20 cellular contexts compared by ENCODE assay signal in the genomic region with DNA sequence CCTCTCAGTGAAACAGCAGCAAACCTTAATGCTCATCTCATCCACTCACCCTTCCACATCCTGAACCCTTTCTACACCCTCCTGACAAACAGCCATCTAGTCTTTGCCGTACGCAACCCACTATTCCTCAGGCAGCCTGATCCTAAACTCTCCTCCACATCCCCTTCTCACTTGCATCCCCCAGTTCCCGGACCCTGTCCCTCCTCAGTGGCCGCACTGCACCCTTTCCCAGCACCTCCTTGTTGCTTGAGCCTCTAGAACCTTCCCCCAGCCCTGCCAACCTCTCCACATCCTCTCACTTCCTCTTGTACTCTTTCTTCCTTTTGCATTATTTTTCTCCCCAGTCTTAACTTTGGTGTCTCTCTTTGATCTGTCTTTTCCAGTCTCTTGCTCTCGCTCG. TPM values are rescaled to one million over a fixed set of nuclear protein-coding genes. Genes with fewer than 3 reads are reported as not detected.
DNase-seq lines count a peak whose midpoint lies in the region; ATAC-seq and TF ChIP-seq lines count a peak whose summit lies in the region.
"Had no signal": no experiment of that assay in that cellular context is flagged by ENCODE, and none has a peak within 500 bp of the region (broad histone marks: within the 10 kb centered on the region; RNA-seq: fewer than 3 reads in every experiment).

No MANE protein-coding gene starts in this region.

- H3K4me3 ChIP-seq in OCI-LY3 (ENCODE audit: low read length) = no peak overlapping the region; the same call in 1 of the 2 replicates
- no peak overlapping the region for H3K4me3 ChIP-seq in iPS-18a (ENCODE audit: low read length)
- H3K4me3 ChIP-seq: spleen had no signal

- no peaks in the 10 kb centered on the region for H3K9me3 ChIP-seq in OCI-LY3 (ENCODE audit: insufficient read depth, low read length)
- H3K9me3 ChIP-seq in iPS-18a (ENCODE audit: control insufficient read depth, low read depth, low read length) = no peaks in the 10 kb centered on the region
- H3K9me3 ChIP-seq: spleen had no signal

- no peak for DNase-seq in activated CD8-positive, alpha-beta T cell treated with anti-CD3 and anti-CD28 coated beads, Interleukin-2, amount 10 ng/mL, durations not matched to agents 7 days and 5 days
- no peak for DNase-seq in activated CD8-positive, alpha-beta T cell treated with anti-CD3 and anti-CD28 coated beads for 36 hours
- DNase-seq in type B pancreatic cell (ENCODE audit: extremely low spot score, unreplicated experiment) (no peak), NCI-H146 treated with DMSO at 0.1 percent for 48 hours (lab: John Stamatoyannopoulos, UW; ENCODE audit: unreplicated experiment) (no peak), OCI-M1 (lab: John Stamatoyannopoulos, UW) (no peak), glomerular visceral epithelial cell (ENCODE audit: extremely low spot score) (no peak)
- DNase-seq: activated CD4-positive, alpha-beta memory T cell treated with anti-CD3 and anti-CD28 coated beads, Interleukin-2, amount 10 ng/mL, durations not matched to agents 7 days and 5 days; activated naive CD4-positive, alpha-beta T cell treated with anti-CD3 and anti-CD28 coated beads, Interleukin-2, amount 50 U/mL, for 16 hours; activated T-cell treated with anti-CD3 and anti-CD28 coated beads, Interleukin-2, amount 50 U/mL, for 1 hour; NCI-H146; NCI-H69; occipital lobe; spleen; stimulated activated CD4-positive, alpha-beta T cell treated with anti-CD3 and anti-CD28 coated beads, Interleukin-4, amount 100 ng/mL, for 24 hours; trophoblast cell had no signal

- H3K4me1 ChIP-seq in OCI-LY3 (ENCODE audit: low read length) (peaks cover 50% of the 10 kb centered on the region), iPS-18a (ENCODE audit: control insufficient read depth, low read depth, low read length) (peaks cover 15% of the 10 kb centered on the region)

- peak overlapping the region; percentile 34 for H3K27ac Mint-ChIP-seq in activated CD8-positive, alpha-beta T cell treated with anti-CD3 and anti-CD28 coated beads, Interleukin-2, amount 10 ng/mL, durations not matched to agents 7 days and 5 days
- H3K27ac Mint-ChIP-seq in activated CD8-positive, alpha-beta T cell treated with anti-CD3 and anti-CD28 coated beads for 36 hours = no peak overlapping the region
- H3K27ac Mint-ChIP-seq in type B pancreatic cell = peak overlapping the region; percentile 7
- H3K27ac Mint-ChIP-seq: activated CD4-positive, alpha-beta memory T cell treated with anti-CD3 and anti-CD28 coated beads, Interleukin-2, amount 10 ng/mL, durations not matched to agents 7 days and 5 days; B cell had no signal

- no peaks in the 10 kb centered on the region for H4K20me1 ChIP-seq in OCI-LY3 (ENCODE audit: insufficient read depth, low read length)

- CTCF ChIA-PET in activated CD8-positive, alpha-beta T cell treated with anti-CD3 and anti-CD28 coated beads, Interleukin-2, amount 10 ng/mL, durations not matched to agents 7 days and 5 days (lab: Charles Lee) = no interaction called here
- CTCF ChIA-PET in activated CD8-positive, alpha-beta T cell treated with anti-CD3 and anti-CD28 coated beads for 36 hours (lab: Charles Lee) = no interaction called here

- TF ChIP-seq CTCF in activated CD8-positive, alpha-beta T cell treated with anti-CD3 and anti-CD28 coated beads for 36 hours (IDR thresholded peaks at IDR 0.05) = no peak
- TF ChIP-seq CTCF in OCI-LY3 (IDR thresholded peaks at IDR 0.05; ENCODE audit: low read depth, low read length) = no peak
- TF ChIP-seq CTCF in type B pancreatic cell (conservative IDR thresholded peaks at IDR 0.05) = no peak

- POLR2A ChIA-PET in activated CD8-positive, alpha-beta T cell treated with anti-CD3 and anti-CD28 coated beads, Interleukin-2, amount 10 ng/mL, durations not matched to agents 7 days and 5 days (lab: Charles Lee) = no interaction called here
- POLR2A ChIA-PET in activated CD8-positive, alpha-beta T cell treated with anti-CD3 and anti-CD28 coated beads for 36 hours (lab: Charles Lee) = interaction anchor here (0.7 kb wide), 1 partner anchor 27 kb away, joined by 4 read pairs; no protein-coding TSS in a partner anchor

- intact Hi-C loops in activated CD8-positive, alpha-beta T cell treated with anti-CD3 and anti-CD28 coated beads for 36 hours (cut with micrococcal nuclease) = no loop called here

- no peak overlapping the region for H2AFZ ChIP-seq in OCI-LY3 (ENCODE audit: low read depth, low read length)

- ATAC-seq in activated CD8-positive, alpha-beta T cell treated with anti-CD3 and anti-CD28 coated beads, Interleukin-2, amount 10 ng/mL, durations not matched to agents 7 days and 5 days = no peak
- ATAC-seq in activated CD8-positive, alpha-beta T cell treated with anti-CD3 and anti-CD28 coated beads for 36 hours = no peak

- H3K4me3 Mint-ChIP-seq in activated CD8-positive, alpha-beta T cell treated with anti-CD3 and anti-CD28 coated beads, Interleukin-2, amount 10 ng/mL, durations not matched to agents 7 days and 5 days = no peak overlapping the region
- H3K4me3 Mint-ChIP-seq in activated CD8-positive, alpha-beta T cell treated with anti-CD3 and anti-CD28 coated beads for 36 hours = no peak overlapping the region
- H3K4me3 Mint-ChIP-seq in type B pancreatic cell = no peak overlapping the region
- H3K4me3 Mint-ChIP-seq: activated CD4-positive, alpha-beta memory T cell treated with anti-CD3 and anti-CD28 coated beads, Interleukin-2, amount 10 ng/mL, durations not matched to agents 7 days and 5 days; B cell had no signal

- no peaks in the 10 kb centered on the region for H3K9me3 Mint-ChIP-seq in activated CD8-positive, alpha-beta T cell treated with anti-CD3 and anti-CD28 coated beads, Interleukin-2, amount 10 ng/mL, durations not matched to agents 7 days and 5 days (ENCODE audit: insufficient read depth)
- H3K9me3 Mint-ChIP-seq in activated CD8-positive, alpha-beta T cell treated with anti-CD3 and anti-CD28 coated beads for 36 hours = no peaks in the 10 kb centered on the region
- no peaks in the 10 kb centered on the region for H3K9me3 Mint-ChIP-seq in type B pancreatic cell
- H3K9me3 Mint-ChIP-seq: activated CD4-positive, alpha-beta memory T cell treated with anti-CD3 and anti-CD28 coated beads, Interleukin-2, amount 10 ng/mL, durations not matched to agents 7 days and 5 days had no signal

- H3K27me3 Mint-ChIP-seq in activated CD8-positive, alpha-beta T cell treated with anti-CD3 and anti-CD28 coated beads, Interleukin-2, amount 10 ng/mL, durations not matched to agents 7 days and 5 days (ENCODE audit: low read depth) = peaks cover 2% of the 10 kb centered on the region
- peaks cover 5% of the 10 kb centered on the region for H3K27me3 Mint-ChIP-seq in activated CD8-positive, alpha-beta T cell treated with anti-CD3 and anti-CD28 coated beads for 36 hours
- peaks cover 28% of the 10 kb centered on the region for H3K27me3 Mint-ChIP-seq in type B pancreatic cell

- H3K36me3 ChIP-seq in OCI-LY3 (replicated peaks; ENCODE audit: low read depth, low read length) (no peaks in the 10 kb centered on the region), iPS-18a (ENCODE audit: control insufficient read depth, low read depth, low read length) (no peaks in the 10 kb centered on the region)
- H3K36me3 ChIP-seq: spleen had no signal

- H3K9ac ChIP-seq in OCI-LY3 (ENCODE audit: low read length) = no peak overlapping the region
- H3K9ac ChIP-seq in iPS-18a (ENCODE audit: low read length) = no peak overlapping the region

- peaks cover 10% of the 10 kb centered on the region for H3K4me1 Mint-ChIP-seq in activated CD8-positive, alpha-beta T cell treated with anti-CD3 and anti-CD28 coated beads, Interleukin-2, amount 10 ng/mL, durations not matched to agents 7 days and 5 days (ENCODE audit: low read depth)
- peaks cover 9% of the 10 kb centered on the region for H3K4me1 Mint-ChIP-seq in activated CD8-positive, alpha-beta T cell treated with anti-CD3 and anti-CD28 coated beads for 36 hours (ENCODE audit: low read depth)
- peaks cover 9% of the 10 kb centered on the region for H3K4me1 Mint-ChIP-seq in type B pancreatic cell (ENCODE audit: unreplicated experiment)

- no peaks in the 10 kb centered on the region; the same call in 1 of the 2 replicates for H3K27me3 ChIP-seq in OCI-LY3 (ENCODE audit: low read depth, low read length)
- H3K27me3 ChIP-seq in iPS-18a (ENCODE audit: control insufficient read depth, insufficient read depth, low read length) = no peaks in the 10 kb centered on the region

- H3K4me2 ChIP-seq in OCI-LY3 (ENCODE audit: low read length) = peak overlapping the region; percentile 37

- H3K27ac ChIP-seq in OCI-LY3 (ENCODE audit: low read length) = no peak overlapping the region
- peak overlapping the region; percentile 29 for H3K27ac ChIP-seq in iPS-18a (ENCODE audit: low read length)
- H3K27ac ChIP-seq: spleen had no signal

- no peaks in the 10 kb centered on the region for H3K36me3 Mint-ChIP-seq in activated CD8-positive, alpha-beta T cell treated with anti-CD3 and anti-CD28 coated beads, Interleukin-2, amount 10 ng/mL, durations not matched to agents 7 days and 5 days (ENCODE audit: low read depth)
- H3K36me3 Mint-ChIP-seq in activated CD8-positive, alpha-beta T cell treated with anti-CD3 and anti-CD28 coated beads for 36 hours (ENCODE audit: low read depth) = no peaks in the 10 kb centered on the region
- no peaks in the 10 kb centered on the region for H3K36me3 Mint-ChIP-seq in type B pancreatic cell

- H3K79me2 ChIP-seq in OCI-LY3 (ENCODE audit: low read length) = no peaks in the 10 kb centered on the region

RNA-seq across cellular contexts. Expression of a gene that starts 42.9 kb away (rescaled TPM):
- total RNA-seq in activated CD8-positive, alpha-beta T cell treated with anti-CD3 and anti-CD28 coated beads, Interleukin-2, amount 10 ng/mL, durations not matched to agents 7 days and 5 days = 1 to 10 TPM; 1.7 to 2.6 TPM
- total RNA-seq in activated CD8-positive, alpha-beta T cell treated with anti-CD3 and anti-CD28 coated beads for 36 hours = 1 to 10 TPM; 2.5 to 2.7 TPM
- total RNA-seq in type B pancreatic cell (ENCODE audit: low replicate concordance) = 3.7 and 4.2 TPM in 2 replicates
- total RNA-seq: A172, M059J had no signal
